20 cellular contexts compared by ENCODE assay signal in genomic region chr19:13691569-13691968, GRCh38.
"Had no signal": no experiment of that assay in that cellular context is flagged by ENCODE, and none has a peak within 500 bp of the region (broad histone marks: within the 10 kb centered on the region; RNA-seq: fewer than 3 reads in every experiment).

No MANE protein-coding gene starts in this region.

- H3K36me3 Mint-ChIP-seq: memory B cell; naive thymus-derived CD4-positive, alpha-beta T cell had no signal

- H3K27ac ChIP-seq: cardiac muscle cell, gastroesophageal sphincter, heart left ventricle, left ventricle myocardium inferior, prostate gland, right atrium auricular region, tibial nerve, WERI-Rb-1 had no signal

- ATAC-seq: gastroesophageal sphincter; heart left ventricle; mucosa of descending colon; naive thymus-derived CD4-positive, alpha-beta T cell had no signal

- H3K9me3 Mint-ChIP-seq: activated naive CD4-positive, alpha-beta T cell treated with anti-CD3 and anti-CD28 coated beads, Interleukin-2, amount 50 U/mL, for 24 hours; memory B cell had no signal

- H3K9me3 ChIP-seq: gastroesophageal sphincter, heart left ventricle, left ventricle myocardium inferior, mucosa of descending colon, prostate gland, right atrium auricular region, tibial nerve had no signal

- H3K4me1 ChIP-seq: gastroesophageal sphincter, heart left ventricle, left ventricle myocardium inferior, prostate gland, right atrium auricular region, tibial nerve had no signal

- H3K4me3 ChIP-seq: cardiac muscle cell, gastroesophageal sphincter, heart left ventricle, left ventricle myocardium inferior, mucosa of descending colon, prostate gland, right atrium auricular region, tibial nerve had no signal

- H3K36me3 ChIP-seq: cardiac muscle cell, gastroesophageal sphincter, heart left ventricle, left ventricle myocardium inferior, prostate gland, right atrium auricular region, tibial nerve, WERI-Rb-1 had no signal

- H3K27me3 ChIP-seq: right atrium auricular region, tibial nerve had no signal

- H3K4me1 Mint-ChIP-seq: activated naive CD4-positive, alpha-beta T cell treated with anti-CD3 and anti-CD28 coated beads, Interleukin-2, amount 50 U/mL, for 24 hours; memory B cell had no signal

- DNase-seq: activated CD4-positive, alpha-beta T cell treated with anti-CD3 and anti-CD28 coated beads, Interleukin-2, amount 50 U/mL, for 4 hours; activated gamma-delta T cell; erythroblast; heart left ventricle; kidney glomerular epithelial cell; left ventricle myocardium inferior; mucosa of descending colon; naive thymus-derived CD4-positive, alpha-beta T cell; stimulated activated CD4-positive, alpha-beta T cell treated with anti-CD3 and anti-CD28 coated beads, Interleukin-2, amount 100 ng/mL, for 24 hours; stimulated activated naive CD4-positive, alpha-beta T cell treated with Interleukin-2 at 50 U/mL for 16 hours; T-helper 1 cell; WERI-Rb-1 had no signal

- H3K4me3 Mint-ChIP-seq: activated naive CD4-positive, alpha-beta T cell treated with anti-CD3 and anti-CD28 coated beads, Interleukin-2, amount 50 U/mL, for 24 hours; memory B cell; naive thymus-derived CD4-positive, alpha-beta T cell had no signal

- H3K27ac Mint-ChIP-seq: activated naive CD4-positive, alpha-beta T cell treated with anti-CD3 and anti-CD28 coated beads, Interleukin-2, amount 50 U/mL, for 24 hours; memory B cell; naive thymus-derived CD4-positive, alpha-beta T cell had no signal

- FAIRE-seq: urothelium cell line had no signal
